ENCODE assay signal across 3 cellular contexts in genomic region chr3:100416863-100417262, GRCh38.
TF ChIP-seq lines count a peak whose summit lies in the region.

No MANE protein-coding gene starts in this region.

TF ChIP-seq in A549, 52 proteins besides CTCF, POLR2A, EP300 and RAD21:
- TF ChIP-seq HEYL (CRISPR knock-in tag; IDR thresholded peaks at IDR 0.05) (no peak), KDM5A (IDR thresholded peaks at IDR 0.05) (no peak), RFX5 (IDR thresholded peaks at IDR 0.05) (no peak), E2F6 (IDR thresholded peaks at IDR 0.05; ENCODE audit: borderline replicate concordance, low read depth) (no peak), HOXA7 (CRISPR knock-in tag; IDR thresholded peaks at IDR 0.05) (no peak), MAFK (IDR thresholded peaks at IDR 0.05; ENCODE audit: partially characterized antibody) (peak; percentile 69), MAX (IDR thresholded peaks at IDR 0.05) (no peak), GATA3 (IDR thresholded peaks at IDR 0.05; ENCODE audit: borderline replicate concordance) (no peak)

TF ChIP-seq in IMR-90, 13 proteins besides CTCF, POLR2A, EP300 and RAD21:
- TF ChIP-seq, protein P1, sequence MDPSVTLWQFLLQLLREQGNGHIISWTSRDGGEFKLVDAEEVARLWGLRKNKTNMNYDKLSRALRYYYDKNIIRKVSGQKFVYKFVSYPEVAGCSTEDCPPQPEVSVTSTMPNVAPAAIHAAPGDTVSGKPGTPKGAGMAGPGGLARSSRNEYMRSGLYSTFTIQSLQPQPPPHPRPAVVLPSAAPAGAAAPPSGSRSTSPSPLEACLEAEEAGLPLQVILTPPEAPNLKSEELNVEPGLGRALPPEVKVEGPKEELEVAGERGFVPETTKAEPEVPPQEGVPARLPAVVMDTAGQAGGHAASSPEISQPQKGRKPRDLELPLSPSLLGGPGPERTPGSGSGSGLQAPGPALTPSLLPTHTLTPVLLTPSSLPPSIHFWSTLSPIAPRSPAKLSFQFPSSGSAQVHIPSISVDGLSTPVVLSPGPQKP (IDR thresholded peaks at IDR 0.05; ENCODE audit: borderline replicate concordance, low read depth, low read length), result no peak
- TF ChIP-seq MXI1 (IDR thresholded peaks at IDR 0.05; ENCODE audit: borderline replicate concordance, low read depth, low read length) (no peak), MAFK (IDR thresholded peaks at IDR 0.05; ENCODE audit: low read depth, low read length) (peak; percentile 52; the same call in 1 of the 2 replicates), CHD1 (IDR thresholded peaks at IDR 0.05; ENCODE audit: low read depth, low read length) (no peak), NFE2L2 (IDR thresholded peaks at IDR 0.05; ENCODE audit: low read depth, low read length) (no peak), RFX5 (IDR thresholded peaks at IDR 0.05; ENCODE audit: low read depth, low read length) (no peak)
- TF ChIP-seq, protein P2, sequence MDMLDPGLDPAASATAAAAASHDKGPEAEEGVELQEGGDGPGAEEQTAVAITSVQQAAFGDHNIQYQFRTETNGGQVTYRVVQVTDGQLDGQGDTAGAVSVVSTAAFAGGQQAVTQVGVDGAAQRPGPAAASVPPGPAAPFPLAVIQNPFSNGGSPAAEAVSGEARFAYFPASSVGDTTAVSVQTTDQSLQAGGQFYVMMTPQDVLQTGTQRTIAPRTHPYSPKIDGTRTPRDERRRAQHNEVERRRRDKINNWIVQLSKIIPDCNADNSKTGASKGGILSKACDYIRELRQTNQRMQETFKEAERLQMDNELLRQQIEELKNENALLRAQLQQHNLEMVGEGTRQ (IDR thresholded peaks at IDR 0.05; ENCODE audit: low read depth, low read length), result no peak
TF ChIP-seq in IMR-90: peak in this region for 1.

TF ChIP-seq in K562, 482 proteins besides CTCF, POLR2A, EP300 and RAD21:
- TF ChIP-seq ZNF316 (IDR thresholded peaks at IDR 0.05), result peak; percentile 59
- TF ChIP-seq CEBPG (CRISPR knock-in tag; IDR thresholded peaks at IDR 0.05), result no peak
- TF ChIP-seq CEBPG (tag; conservative IDR thresholded peaks at IDR 0.05 in 1 of 2, IDR thresholded peaks at IDR 0.05 in 1 of 2), result no peak
- TF ChIP-seq ZNF232 (CRISPR knock-in tag; IDR thresholded peaks at IDR 0.05), result no peak
- peak; percentile 40; the same call in 1 of the 2 replicates for TF ChIP-seq C11orf30 (IDR thresholded peaks at IDR 0.05; ENCODE audit: low read depth)
